ENCODE assay signal across 1 cellular context in the genomic region with DNA sequence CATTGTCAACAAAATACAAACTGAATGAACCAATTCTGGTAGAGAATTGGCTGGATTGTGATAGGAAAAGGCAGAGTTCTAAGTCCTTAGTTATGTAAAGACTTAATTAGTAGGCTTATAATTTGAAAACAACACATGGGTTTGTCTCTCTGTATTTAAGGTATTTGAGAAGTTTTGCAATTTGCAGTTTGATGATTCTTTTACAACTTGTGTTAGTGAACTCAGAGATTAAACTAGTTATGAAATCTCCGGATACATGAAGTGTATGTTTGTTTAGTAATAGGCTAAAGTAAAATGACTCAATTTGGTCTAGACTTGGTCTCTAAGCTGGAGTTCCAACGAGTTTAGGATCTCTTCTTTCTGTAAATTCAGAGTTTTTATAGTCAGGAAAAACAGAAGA.
TF ChIP-seq lines count a peak whose summit lies in the region.

No MANE protein-coding gene starts in this region.

TF ChIP-seq in HepG2, 621 proteins besides CTCF, POLR2A, EP300 and RAD21 (continued from another document and continues in another):
- TF ChIP-seq, protein P1, sequence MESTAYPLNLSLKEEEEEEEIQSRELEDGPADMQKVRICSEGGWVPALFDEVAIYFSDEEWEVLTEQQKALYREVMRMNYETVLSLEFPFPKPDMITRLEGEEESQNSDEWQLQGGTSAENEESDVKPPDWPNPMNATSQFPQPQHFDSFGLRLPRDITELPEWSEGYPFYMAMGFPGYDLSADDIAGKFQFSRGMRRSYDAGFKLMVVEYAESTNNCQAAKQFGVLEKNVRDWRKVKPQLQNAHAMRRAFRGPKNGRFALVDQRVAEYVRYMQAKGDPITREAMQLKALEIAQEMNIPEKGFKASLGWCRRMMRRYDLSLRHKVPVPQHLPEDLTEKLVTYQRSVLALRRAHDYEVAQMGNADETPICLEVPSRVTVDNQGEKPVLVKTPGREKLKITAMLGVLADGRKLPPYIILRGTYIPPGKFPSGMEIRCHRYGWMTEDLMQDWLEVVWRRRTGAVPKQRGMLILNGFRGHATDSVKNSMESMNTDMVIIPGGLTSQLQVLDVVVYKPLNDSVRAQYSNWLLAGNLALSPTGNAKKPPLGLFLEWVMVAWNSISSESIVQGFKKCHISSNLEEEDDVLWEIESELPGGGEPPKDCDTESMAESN (CRISPR knock-in tag; conservative IDR thresholded peaks at IDR 0.05), result 0 out of 2 replicates have a peak, but pooled peaks have one; percentile 34
- TF ChIP-seq, protein P2, sequence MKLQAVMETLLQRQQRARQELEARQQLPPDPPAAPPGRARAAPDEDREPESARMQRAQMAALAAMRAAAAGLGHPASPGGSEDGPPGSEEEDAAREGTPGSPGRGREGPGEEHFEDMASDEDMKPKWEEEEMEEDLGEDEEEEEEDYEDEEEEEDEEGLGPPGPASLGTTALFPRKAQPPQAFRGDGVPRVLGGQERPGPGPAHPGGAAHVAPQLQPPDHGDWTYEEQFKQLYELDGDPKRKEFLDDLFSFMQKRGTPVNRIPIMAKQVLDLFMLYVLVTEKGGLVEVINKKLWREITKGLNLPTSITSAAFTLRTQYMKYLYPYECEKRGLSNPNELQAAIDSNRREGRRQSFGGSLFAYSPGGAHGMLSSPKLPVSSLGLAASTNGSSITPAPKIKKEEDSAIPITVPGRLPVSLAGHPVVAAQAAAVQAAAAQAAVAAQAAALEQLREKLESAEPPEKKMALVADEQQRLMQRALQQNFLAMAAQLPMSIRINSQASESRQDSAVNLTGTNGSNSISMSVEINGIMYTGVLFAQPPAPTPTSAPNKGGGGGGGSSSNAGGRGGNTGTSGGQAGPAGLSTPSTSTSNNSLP (IDR thresholded peaks at IDR 0.05; ENCODE audit: low read depth, low read length), result peak; percentile 72
- peak; percentile 56; the same call in 1 of the 2 replicates for TF ChIP-seq SAP130 (CRISPR knock-in tag; IDR thresholded peaks at IDR 0.05; ENCODE audit: low read depth)
- peak; percentile 49; the same call in 1 of the 2 replicates for TF ChIP-seq SIX4 (CRISPR knock-in tag; IDR thresholded peaks at IDR 0.05)
- no peak for TF ChIP-seq IKZF1 (IDR thresholded peaks at IDR 0.05)
- TF ChIP-seq, protein P3, sequence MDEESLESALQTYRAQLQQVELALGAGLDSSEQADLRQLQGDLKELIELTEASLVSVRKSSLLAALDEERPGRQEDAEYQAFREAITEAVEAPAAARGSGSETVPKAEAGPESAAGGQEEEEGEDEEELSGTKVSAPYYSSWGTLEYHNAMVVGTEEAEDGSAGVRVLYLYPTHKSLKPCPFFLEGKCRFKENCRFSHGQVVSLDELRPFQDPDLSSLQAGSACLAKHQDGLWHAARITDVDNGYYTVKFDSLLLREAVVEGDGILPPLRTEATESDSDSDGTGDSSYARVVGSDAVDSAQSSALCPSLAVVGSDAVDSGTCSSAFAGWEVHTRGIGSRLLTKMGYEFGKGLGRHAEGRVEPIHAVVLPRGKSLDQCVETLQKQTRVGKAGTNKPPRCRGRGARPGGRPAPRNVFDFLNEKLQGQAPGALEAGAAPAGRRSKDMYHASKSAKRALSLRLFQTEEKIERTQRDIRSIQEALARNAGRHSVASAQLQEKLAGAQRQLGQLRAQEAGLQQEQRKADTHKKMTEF (CRISPR knock-in tag; IDR thresholded peaks at IDR 0.05), result peak; percentile 49; the same call in 1 of the 2 replicates
- TF ChIP-seq ETV5 (CRISPR knock-in tag; IDR thresholded peaks at IDR 0.05; ENCODE audit: borderline replicate concordance), result peak; percentile 57; the same call in 1 of the 2 replicates
- TF ChIP-seq SOX6 (IDR thresholded peaks at IDR 0.05), result no peak
- TF ChIP-seq SOX6 (CRISPR knock-in tag; IDR thresholded peaks at IDR 0.05), result peak; percentile 82
- TF ChIP-seq, protein P4, sequence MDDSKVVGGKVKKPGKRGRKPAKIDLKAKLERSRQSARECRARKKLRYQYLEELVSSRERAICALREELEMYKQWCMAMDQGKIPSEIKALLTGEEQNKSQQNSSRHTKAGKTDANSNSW (CRISPR knock-in tag; IDR thresholded peaks at IDR 0.05; ENCODE audit: borderline replicate concordance), result no peak
- TF ChIP-seq NKX3-1 (CRISPR knock-in tag; IDR thresholded peaks at IDR 0.05), result peak; percentile 64; the same call in 1 of the 2 replicates
- TF ChIP-seq, protein P5, sequence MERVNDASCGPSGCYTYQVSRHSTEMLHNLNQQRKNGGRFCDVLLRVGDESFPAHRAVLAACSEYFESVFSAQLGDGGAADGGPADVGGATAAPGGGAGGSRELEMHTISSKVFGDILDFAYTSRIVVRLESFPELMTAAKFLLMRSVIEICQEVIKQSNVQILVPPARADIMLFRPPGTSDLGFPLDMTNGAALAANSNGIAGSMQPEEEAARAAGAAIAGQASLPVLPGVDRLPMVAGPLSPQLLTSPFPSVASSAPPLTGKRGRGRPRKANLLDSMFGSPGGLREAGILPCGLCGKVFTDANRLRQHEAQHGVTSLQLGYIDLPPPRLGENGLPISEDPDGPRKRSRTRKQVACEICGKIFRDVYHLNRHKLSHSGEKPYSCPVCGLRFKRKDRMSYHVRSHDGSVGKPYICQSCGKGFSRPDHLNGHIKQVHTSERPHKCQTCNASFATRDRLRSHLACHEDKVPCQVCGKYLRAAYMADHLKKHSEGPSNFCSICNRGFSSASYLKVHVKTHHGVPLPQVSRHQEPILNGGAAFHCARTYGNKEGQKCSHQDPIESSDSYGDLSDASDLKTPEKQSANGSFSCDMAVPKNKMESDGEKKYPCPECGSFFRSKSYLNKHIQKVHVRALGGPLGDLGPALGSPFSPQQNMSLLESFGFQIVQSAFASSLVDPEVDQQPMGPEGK (CRISPR knock-in tag; IDR thresholded peaks at IDR 0.05), result peak; percentile 28; the same call in 1 of the 2 replicates
- TF ChIP-seq, protein P6, sequence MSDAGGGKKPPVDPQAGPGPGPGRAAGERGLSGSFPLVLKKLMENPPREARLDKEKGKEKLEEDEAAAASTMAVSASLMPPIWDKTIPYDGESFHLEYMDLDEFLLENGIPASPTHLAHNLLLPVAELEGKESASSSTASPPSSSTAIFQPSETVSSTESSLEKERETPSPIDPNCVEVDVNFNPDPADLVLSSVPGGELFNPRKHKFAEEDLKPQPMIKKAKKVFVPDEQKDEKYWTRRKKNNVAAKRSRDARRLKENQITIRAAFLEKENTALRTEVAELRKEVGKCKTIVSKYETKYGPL (CRISPR knock-in tag; IDR thresholded peaks at IDR 0.05), result peak; percentile 48; the same call in 1 of the 2 replicates
- TF ChIP-seq RCOR2 (CRISPR knock-in tag; IDR thresholded peaks at IDR 0.05), result peak; percentile 75; the same call in 1 of the 2 replicates
- peak; percentile 47; the same call in 1 of the 2 replicates for TF ChIP-seq HDAC2 (CRISPR knock-in tag; IDR thresholded peaks at IDR 0.05)
- no peak for TF ChIP-seq RFXAP (CRISPR knock-in tag; IDR thresholded peaks at IDR 0.05; ENCODE audit: borderline replicate concordance)
- TF ChIP-seq FOXP1 (IDR thresholded peaks at IDR 0.05), result no peak
- TF ChIP-seq FOXP1 (CRISPR knock-in tag; IDR thresholded peaks at IDR 0.05), result peak; percentile 85; the same call in 1 of the 2 replicates
- TF ChIP-seq MIER3 (CRISPR knock-in tag; IDR thresholded peaks at IDR 0.05; ENCODE audit: borderline replicate concordance), result 0 out of 2 replicates have a peak, but pooled peaks have one; percentile 31
- TF ChIP-seq THAP11 (CRISPR knock-in tag; IDR thresholded peaks at IDR 0.05), result peak; percentile 39; the same call in 1 of the 2 replicates
- TF ChIP-seq, protein P7, sequence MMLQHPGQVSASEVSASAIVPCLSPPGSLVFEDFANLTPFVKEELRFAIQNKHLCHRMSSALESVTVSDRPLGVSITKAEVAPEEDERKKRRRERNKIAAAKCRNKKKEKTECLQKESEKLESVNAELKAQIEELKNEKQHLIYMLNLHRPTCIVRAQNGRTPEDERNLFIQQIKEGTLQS (CRISPR knock-in tag; IDR thresholded peaks at IDR 0.05), result peak; percentile 34; the same call in 1 of the 2 replicates
- peak; percentile 86 for TF ChIP-seq CEBPG (CRISPR knock-in tag; IDR thresholded peaks at IDR 0.05)
- peak; percentile 24; the same call in 1 of the 2 replicates for TF ChIP-seq ELF3 (CRISPR knock-in tag; IDR thresholded peaks at IDR 0.05)
- TF ChIP-seq CEBPB (IDR thresholded peaks at IDR 0.05; ENCODE audit: borderline replicate concordance, low read depth, low read length), result peak; percentile 69
- TF ChIP-seq SYNCRIP (IDR thresholded peaks at IDR 0.05; ENCODE audit: insufficient read depth, low read depth, low read length), result no peak
- TF ChIP-seq, protein P8, sequence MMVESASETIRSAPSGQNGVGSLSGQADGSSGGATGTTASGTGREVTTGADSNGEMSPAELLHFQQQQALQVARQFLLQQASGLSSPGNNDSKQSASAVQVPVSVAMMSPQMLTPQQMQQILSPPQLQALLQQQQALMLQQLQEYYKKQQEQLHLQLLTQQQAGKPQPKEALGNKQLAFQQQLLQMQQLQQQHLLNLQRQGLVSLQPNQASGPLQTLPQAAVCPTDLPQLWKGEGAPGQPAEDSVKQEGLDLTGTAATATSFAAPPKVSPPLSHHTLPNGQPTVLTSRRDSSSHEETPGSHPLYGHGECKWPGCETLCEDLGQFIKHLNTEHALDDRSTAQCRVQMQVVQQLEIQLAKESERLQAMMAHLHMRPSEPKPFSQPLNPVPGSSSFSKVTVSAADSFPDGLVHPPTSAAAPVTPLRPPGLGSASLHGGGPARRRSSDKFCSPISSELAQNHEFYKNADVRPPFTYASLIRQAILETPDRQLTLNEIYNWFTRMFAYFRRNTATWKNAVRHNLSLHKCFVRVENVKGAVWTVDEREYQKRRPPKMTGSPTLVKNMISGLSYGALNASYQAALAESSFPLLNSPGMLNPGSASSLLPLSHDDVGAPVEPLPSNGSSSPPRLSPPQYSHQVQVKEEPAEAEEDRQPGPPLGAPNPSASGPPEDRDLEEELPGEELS (CRISPR knock-in tag; IDR thresholded peaks at IDR 0.05), result peak; percentile 87
- TF ChIP-seq, protein P9, sequence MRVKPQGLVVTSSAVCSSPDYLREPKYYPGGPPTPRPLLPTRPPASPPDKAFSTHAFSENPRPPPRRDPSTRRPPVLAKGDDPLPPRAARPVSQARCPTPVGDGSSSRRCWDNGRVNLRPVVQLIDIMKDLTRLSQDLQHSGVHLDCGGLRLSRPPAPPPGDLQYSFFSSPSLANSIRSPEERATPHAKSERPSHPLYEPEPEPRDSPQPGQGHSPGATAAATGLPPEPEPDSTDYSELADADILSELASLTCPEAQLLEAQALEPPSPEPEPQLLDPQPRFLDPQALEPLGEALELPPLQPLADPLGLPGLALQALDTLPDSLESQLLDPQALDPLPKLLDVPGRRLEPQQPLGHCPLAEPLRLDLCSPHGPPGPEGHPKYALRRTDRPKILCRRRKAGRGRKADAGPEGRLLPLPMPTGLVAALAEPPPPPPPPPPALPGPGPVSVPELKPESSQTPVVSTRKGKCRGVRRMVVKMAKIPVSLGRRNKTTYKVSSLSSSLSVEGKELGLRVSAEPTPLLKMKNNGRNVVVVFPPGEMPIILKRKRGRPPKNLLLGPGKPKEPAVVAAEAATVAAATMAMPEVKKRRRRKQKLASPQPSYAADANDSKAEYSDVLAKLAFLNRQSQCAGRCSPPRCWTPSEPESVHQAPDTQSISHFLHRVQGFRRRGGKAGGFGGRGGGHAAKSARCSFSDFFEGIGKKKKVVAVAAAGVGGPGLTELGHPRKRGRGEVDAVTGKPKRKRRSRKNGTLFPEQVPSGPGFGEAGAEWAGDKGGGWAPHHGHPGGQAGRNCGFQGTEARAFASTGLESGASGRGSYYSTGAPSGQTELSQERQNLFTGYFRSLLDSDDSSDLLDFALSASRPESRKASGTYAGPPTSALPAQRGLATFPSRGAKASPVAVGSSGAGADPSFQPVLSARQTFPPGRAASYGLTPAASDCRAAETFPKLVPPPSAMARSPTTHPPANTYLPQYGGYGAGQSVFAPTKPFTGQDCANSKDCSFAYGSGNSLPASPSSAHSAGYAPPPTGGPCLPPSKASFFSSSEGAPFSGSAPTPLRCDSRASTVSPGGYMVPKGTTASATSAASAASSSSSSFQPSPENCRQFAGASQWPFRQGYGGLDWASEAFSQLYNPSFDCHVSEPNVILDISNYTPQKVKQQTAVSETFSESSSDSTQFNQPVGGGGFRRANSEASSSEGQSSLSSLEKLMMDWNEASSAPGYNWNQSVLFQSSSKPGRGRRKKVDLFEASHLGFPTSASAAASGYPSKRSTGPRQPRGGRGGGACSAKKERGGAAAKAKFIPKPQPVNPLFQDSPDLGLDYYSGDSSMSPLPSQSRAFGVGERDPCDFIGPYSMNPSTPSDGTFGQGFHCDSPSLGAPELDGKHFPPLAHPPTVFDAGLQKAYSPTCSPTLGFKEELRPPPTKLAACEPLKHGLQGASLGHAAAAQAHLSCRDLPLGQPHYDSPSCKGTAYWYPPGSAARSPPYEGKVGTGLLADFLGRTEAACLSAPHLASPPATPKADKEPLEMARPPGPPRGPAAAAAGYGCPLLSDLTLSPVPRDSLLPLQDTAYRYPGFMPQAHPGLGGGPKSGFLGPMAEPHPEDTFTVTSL (CRISPR knock-in tag; IDR thresholded peaks at IDR 0.05; ENCODE audit: borderline replicate concordance), result peak; percentile 60; the same call in 1 of the 2 replicates
- TF ChIP-seq SIX1 (CRISPR knock-in tag; IDR thresholded peaks at IDR 0.05; ENCODE audit: borderline replicate concordance), result peak; percentile 58; the same call in 1 of the 2 replicates
- peak; percentile 32; the same call in 1 of the 2 replicates for TF ChIP-seq TBX3 (IDR thresholded peaks at IDR 0.05; ENCODE audit: borderline replicate concordance)
- TF ChIP-seq KAT7 (CRISPR knock-in tag; IDR thresholded peaks at IDR 0.05; ENCODE audit: borderline replicate concordance), result no peak
- TF ChIP-seq, protein P10, sequence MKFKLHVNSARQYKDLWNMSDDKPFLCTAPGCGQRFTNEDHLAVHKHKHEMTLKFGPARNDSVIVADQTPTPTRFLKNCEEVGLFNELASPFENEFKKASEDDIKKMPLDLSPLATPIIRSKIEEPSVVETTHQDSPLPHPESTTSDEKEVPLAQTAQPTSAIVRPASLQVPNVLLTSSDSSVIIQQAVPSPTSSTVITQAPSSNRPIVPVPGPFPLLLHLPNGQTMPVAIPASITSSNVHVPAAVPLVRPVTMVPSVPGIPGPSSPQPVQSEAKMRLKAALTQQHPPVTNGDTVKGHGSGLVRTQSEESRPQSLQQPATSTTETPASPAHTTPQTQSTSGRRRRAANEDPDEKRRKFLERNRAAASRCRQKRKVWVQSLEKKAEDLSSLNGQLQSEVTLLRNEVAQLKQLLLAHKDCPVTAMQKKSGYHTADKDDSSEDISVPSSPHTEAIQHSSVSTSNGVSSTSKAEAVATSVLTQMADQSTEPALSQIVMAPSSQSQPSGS (CRISPR knock-in tag; IDR thresholded peaks at IDR 0.05), result peak; percentile 60; the same call in 1 of the 2 replicates
- no peak for TF ChIP-seq CREB1 (IDR thresholded peaks at IDR 0.05)
- peak; percentile 21; the same call in 1 of the 2 replicates for TF ChIP-seq CREB1 (CRISPR knock-in tag; IDR thresholded peaks at IDR 0.05)
- peak; percentile 79 for TF ChIP-seq HMG20A (CRISPR knock-in tag; IDR thresholded peaks at IDR 0.05; ENCODE audit: borderline replicate concordance)
- TF ChIP-seq NCOR1 (IDR thresholded peaks at IDR 0.05; ENCODE audit: borderline replicate concordance, low read length), result peak; percentile 82
- 0 out of 2 replicates have a peak, but pooled peaks have one; percentile 47 for TF ChIP-seq ATF1 (CRISPR knock-in tag; IDR thresholded peaks at IDR 0.05)
- TF ChIP-seq FOSL2 (CRISPR knock-in tag; IDR thresholded peaks at IDR 0.05), result no peak
- TF ChIP-seq IRF2 (CRISPR knock-in tag; IDR thresholded peaks at IDR 0.05), result peak; percentile 31; the same call in 1 of the 2 replicates
- peak; percentile 43; the same call in 1 of the 2 replicates for TF ChIP-seq HOXD1 (CRISPR knock-in tag; IDR thresholded peaks at IDR 0.05)
